ENCODE assay signal across 8 cellular contexts in genomic region chr9:137254624-137255447, GRCh38. TPM values are rescaled to one million over a fixed set of nuclear protein-coding genes. Genes with fewer than 3 reads are reported as not detected.
A peak's percentile ranks its signal among the peaks of the same experiment; 100 is the strongest.
DNase-seq lines count a peak whose midpoint lies in the region; ATAC-seq and TF ChIP-seq lines count a peak whose summit lies in the region.

NELFB (plus strand) TSS chr9:137255327.

- peak; percentile 59 for ATAC-seq in GM21825 (IDR thresholded peaks at IDR 0.05; ENCODE audit: unreplicated experiment)
- ATAC-seq in natural killer cell treated with Interleukin-12 subunit alpha and Interleukin-12 subunit beta and Interleukin-15 and Interleukin-18, amount 100 ng/mL, for 72 hours = peak; percentile 91 to 97
- ATAC-seq in stimulated activated naive CD8-positive, alpha-beta T cell treated with anti-CD3 and anti-CD28 coated beads, Interleukin-15, Interleukin-2, amounts not matched to agents 100 U/mL and 50 U/mL, for 24 hours = peak; percentile 91

- CTCF ChIA-PET in RWPE1 (lab: Yijun Ruan, JAX) = interaction anchor here (0.6 to 2.3 kb wide), 5 partner anchors 12 to 226 kb away, joined by 3 to 15 read pairs (median 4); no protein-coding TSS in a partner anchor

- peak within 1 kb of the TSS; percentile 73 for H3K27ac Mint-ChIP-seq in activated T-helper 2 cell treated with anti-CD3 and anti-CD28 coated beads, Interferon-gamma antibody, Interleukin-2, Interleukin-4, amounts not matched to agents 10 μg/mL and 5 μg/mL and 100 μg/mL, durations not matched to agents 14 hours and 24 hours and 36 hours
- peak within 1 kb of the TSS; percentile 44 to 78 for H3K27ac Mint-ChIP-seq in natural killer cell treated with Interleukin-12 subunit alpha and Interleukin-12 subunit beta and Interleukin-15 and Interleukin-18, amount 100 ng/mL, for 72 hours

- POLR2A ChIA-PET in RWPE1 (lab: Yijun Ruan, JAX; ENCODE audit: low non-redundant PET) = interaction anchor here (0.5 to 2.5 kb wide), 8 partner anchors 10 to 66 kb away, joined by 3 to 9 read pairs (median 5); partner anchors contain the start of genes NRARP, TOR4A and TUBB4B

- H3K27me3 Mint-ChIP-seq in activated T-helper 2 cell treated with anti-CD3 and anti-CD28 coated beads, Interferon-gamma antibody, Interleukin-2, Interleukin-4, amounts not matched to agents 10 μg/mL and 5 μg/mL and 100 μg/mL, durations not matched to agents 14 hours and 24 hours and 36 hours (ENCODE audit: low read depth) = no peaks in the 10 kb centered on the region
- H3K27me3 Mint-ChIP-seq in natural killer cell treated with Interleukin-12 subunit alpha and Interleukin-12 subunit beta and Interleukin-15 and Interleukin-18, amount 100 ng/mL, for 72 hours = no peaks in the 10 kb centered on the region

- no peak for TF ChIP-seq CTCF in RWPE1 (conservative IDR thresholded peaks at IDR 0.05; ENCODE audit: low read depth)

- H3K9me3 Mint-ChIP-seq in activated T-helper 2 cell treated with anti-CD3 and anti-CD28 coated beads, Interferon-gamma antibody, Interleukin-2, Interleukin-4, amounts not matched to agents 10 μg/mL and 5 μg/mL and 100 μg/mL, durations not matched to agents 14 hours and 24 hours and 36 hours = no peaks in the 10 kb centered on the region
- H3K9me3 Mint-ChIP-seq in natural killer cell treated with Interleukin-12 subunit alpha and Interleukin-12 subunit beta and Interleukin-15 and Interleukin-18, amount 100 ng/mL, for 72 hours = no peaks in the 10 kb centered on the region

- DNase-seq in Daoy (ENCODE audit: low read depth) (peak; percentile 95), Kasumi-1 (lab: John Stamatoyannopoulos, UW) (peak; percentile 67 to 74), RWPE1 (ENCODE audit: low spot score) (peak; percentile 100), fibroblast of peridontal ligament (ENCODE audit: extremely low read depth) (peak; percentile 82)
- peak; percentile 95 for DNase-seq in activated T-helper 2 cell treated with anti-CD3 and anti-CD28 coated beads, Interferon-gamma antibody, Interleukin-2, Interleukin-4, amounts not matched to agents 10 μg/mL and 5 μg/mL and 100 μg/mL, durations not matched to agents 14 hours and 24 hours and 36 hours (ENCODE audit: low spot score)
- DNase-seq in natural killer cell treated with Interleukin-12 subunit alpha and Interleukin-12 subunit beta and Interleukin-15 and Interleukin-18, amount 100 ng/mL, for 72 hours (ENCODE audit: low spot score) = peak; percentile 98
- peak; percentile 99 for DNase-seq in stimulated activated naive CD8-positive, alpha-beta T cell treated with anti-CD3 and anti-CD28 coated beads, Interleukin-15, Interleukin-2, amounts not matched to agents 100 U/mL and 50 U/mL, for 24 hours

- H3K4me3 Mint-ChIP-seq in activated T-helper 2 cell treated with anti-CD3 and anti-CD28 coated beads, Interferon-gamma antibody, Interleukin-2, Interleukin-4, amounts not matched to agents 10 μg/mL and 5 μg/mL and 100 μg/mL, durations not matched to agents 14 hours and 24 hours and 36 hours (ENCODE audit: low read depth) = peak within 1 kb of the TSS; percentile 85
- H3K4me3 Mint-ChIP-seq in natural killer cell treated with Interleukin-12 subunit alpha and Interleukin-12 subunit beta and Interleukin-15 and Interleukin-18, amount 100 ng/mL, for 72 hours = peak within 1 kb of the TSS; percentile 83

- H3K27ac ChIP-seq in RWPE1 = peak within 1 kb of the TSS; percentile 84

- intact Hi-C loops in activated T-helper 2 cell treated with anti-CD3 and anti-CD28 coated beads, Interferon-gamma antibody, Interleukin-2, Interleukin-4, amounts not matched to agents 10 μg/mL and 5 μg/mL and 100 μg/mL, durations not matched to agents 14 hours and 24 hours and 36 hours (cut with micrococcal nuclease) = loop anchor here (1.0 kb wide), 1 partner anchor 14 kb away; the partner anchor contains the start of gene TUBB4B

- H3K4me1 Mint-ChIP-seq in activated T-helper 2 cell treated with anti-CD3 and anti-CD28 coated beads, Interferon-gamma antibody, Interleukin-2, Interleukin-4, amounts not matched to agents 10 μg/mL and 5 μg/mL and 100 μg/mL, durations not matched to agents 14 hours and 24 hours and 36 hours (ENCODE audit: low read depth) = peaks cover 13% of the 10 kb centered on the region
- peaks cover 5 to 10% of the 10 kb centered on the region in 2 donors for H3K4me1 Mint-ChIP-seq in natural killer cell treated with Interleukin-12 subunit alpha and Interleukin-12 subunit beta and Interleukin-15 and Interleukin-18, amount 100 ng/mL, for 72 hours (ENCODE audit: low read depth in 2 of 2)

- peaks cover 24% of the 10 kb centered on the region for H3K36me3 Mint-ChIP-seq in activated T-helper 2 cell treated with anti-CD3 and anti-CD28 coated beads, Interferon-gamma antibody, Interleukin-2, Interleukin-4, amounts not matched to agents 10 μg/mL and 5 μg/mL and 100 μg/mL, durations not matched to agents 14 hours and 24 hours and 36 hours (ENCODE audit: low read depth)
- H3K36me3 Mint-ChIP-seq in natural killer cell treated with Interleukin-12 subunit alpha and Interleukin-12 subunit beta and Interleukin-15 and Interleukin-18, amount 100 ng/mL, for 72 hours = no peaks in the 10 kb centered on the region

RNA-seq across cellular contexts. Expression of gene NELFB, which starts in this region (rescaled TPM):
- total RNA-seq in Daoy (2014; rRNA removed; shearing (Covaris generic)) = 62.2 and 74.7 TPM in 2 replicates
- total RNA-seq in activated T-helper 2 cell treated with anti-CD3 and anti-CD28 coated beads, Interferon-gamma antibody, Interleukin-2, Interleukin-4, amounts not matched to agents 10 μg/mL and 5 μg/mL and 100 μg/mL, durations not matched to agents 14 hours and 24 hours and 36 hours = 71.4 and 72.6 TPM in 2 replicates
- 10 to 100 TPM; 58.8 to 90.3 TPM for total RNA-seq in natural killer cell treated with Interleukin-12 subunit alpha and Interleukin-12 subunit beta and Interleukin-15 and Interleukin-18, amount 100 ng/mL, for 72 hours

Comparison
In these comparisons a context has a peak if more than half of its experiments do, and no peak if none do; other contexts are left out.
1. Peak in every context shown above with its lines: DNase-seq, ATAC-seq and H3K27ac ChIP-seq.